In genomic region chr7:154693646-154694045, GRCh38 we compare ENCODE assay signal across 1 cellular context.
TF ChIP-seq lines count a peak whose summit lies in the region.

No MANE protein-coding gene starts in this region.

TF ChIP-seq in K562, 482 proteins besides CTCF, POLR2A, EP300 and RAD21 (continued from another document):
- no peak for TF ChIP-seq TFE3 (CRISPR knock-in tag; IDR thresholded peaks at IDR 0.05)
